9 cellular contexts compared by ENCODE assay signal in the genomic region with DNA sequence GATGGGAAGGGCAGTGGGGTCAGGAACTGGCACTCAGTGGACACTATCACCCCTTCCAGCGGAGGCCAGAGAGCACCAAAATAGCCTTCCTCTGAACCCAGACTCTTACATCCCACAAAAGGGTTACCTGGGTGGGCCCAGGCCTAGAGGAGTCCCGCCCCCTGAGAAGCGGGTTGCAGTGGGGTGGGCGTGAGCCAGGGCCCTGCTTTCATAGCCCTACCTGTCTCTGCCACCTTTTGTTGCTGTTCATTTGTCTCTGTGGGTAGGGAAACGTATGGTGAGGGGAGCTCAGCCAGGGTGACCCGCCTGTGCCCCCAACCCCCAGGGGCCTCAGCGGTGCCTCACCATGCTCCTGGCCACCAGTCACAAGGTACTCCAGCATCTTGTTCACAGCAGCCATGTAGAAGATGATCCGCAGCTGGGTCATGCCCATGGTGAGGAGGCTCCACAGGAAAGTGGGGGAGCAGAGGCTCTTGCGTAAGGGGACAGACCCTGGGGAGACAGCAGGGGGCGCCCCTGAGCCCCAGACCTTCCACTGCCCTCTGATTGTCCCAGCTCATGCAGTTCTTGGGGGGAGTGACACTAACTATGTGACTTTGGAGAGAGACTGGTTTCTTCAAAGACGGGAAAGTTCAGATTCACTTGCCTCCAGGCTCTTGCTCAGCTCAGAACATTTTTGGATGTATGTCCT. TPM values are rescaled to one million over a fixed set of nuclear protein-coding genes. Genes with fewer than 3 reads are reported as not detected.
DNase-seq lines count a peak whose midpoint lies in the region; ATAC-seq and TF ChIP-seq lines count a peak whose summit lies in the region.
"Had no signal": no experiment of that assay in that cellular context is flagged by ENCODE, and none has a peak within 500 bp of the region (broad histone marks: within the 10 kb centered on the region; RNA-seq: fewer than 3 reads in every experiment).

No MANE protein-coding gene starts in this region.

- H3K14ac ChIP-seq in trophoblast cell (ENCODE audit: low read length), result no peak overlapping the region

- no peak overlapping the region for H3K4ac ChIP-seq in trophoblast cell (ENCODE audit: low read depth, low read length)

- no peak overlapping the region for H2AFZ ChIP-seq in trophoblast cell (ENCODE audit: insufficient read depth, low read length, poor library complexity)

- no peak overlapping the region for H3K9ac ChIP-seq in trophoblast cell (ENCODE audit: low read length)

- H3K9me3 ChIP-seq in trophoblast cell (ENCODE audit: insufficient read depth, low read depth, low read length), result no peaks in the 10 kb centered on the region

- H4K91ac ChIP-seq in trophoblast cell (ENCODE audit: low read depth, low read length), result no peak overlapping the region

- H3K36me3 Mint-ChIP-seq in endothelial cell (ENCODE audit: low read depth, unreplicated experiment) (peaks cover 11% of the 10 kb centered on the region), progenitor cell of endocrine pancreas (ENCODE audit: insufficient read depth) (peaks cover 24% of the 10 kb centered on the region)

- H3K18ac ChIP-seq in trophoblast cell (ENCODE audit: low read length), result no peak overlapping the region

- no peak overlapping the region for H3K27ac ChIP-seq in trophoblast cell (ENCODE audit: low read depth, low read length)

- H3K4me2 ChIP-seq in trophoblast cell (ENCODE audit: low read length), result no peak overlapping the region

- H3K4me3 Mint-ChIP-seq in endothelial cell (ENCODE audit: unreplicated experiment) (no peak overlapping the region), progenitor cell of endocrine pancreas (ENCODE audit: low read depth) (no peak overlapping the region)

- no peaks in the 10 kb centered on the region for H3K36me3 ChIP-seq in trophoblast cell (ENCODE audit: control insufficient read depth in 1 of 2, insufficient read depth in 2 of 2, low read length in 2 of 2)

- no peak overlapping the region for H2AK5ac ChIP-seq in trophoblast cell (ENCODE audit: low read length)

- H2BK5ac ChIP-seq in trophoblast cell (ENCODE audit: low read depth, low read length, poor library complexity), result no peak overlapping the region

- H3K27me3 Mint-ChIP-seq in endothelial cell (ENCODE audit: unreplicated experiment) (peaks cover 2% of the 10 kb centered on the region), progenitor cell of endocrine pancreas (no peaks in the 10 kb centered on the region)

- H3K4me1 Mint-ChIP-seq in endothelial cell (ENCODE audit: unreplicated experiment) (no peaks in the 10 kb centered on the region), progenitor cell of endocrine pancreas (ENCODE audit: low read depth) (peaks cover 13% of the 10 kb centered on the region)

- TF ChIP-seq CTCF in endothelial cell (IDR thresholded peaks at IDR 0.05; ENCODE audit: unreplicated experiment), result peak; percentile 80
- peak; percentile 64 for TF ChIP-seq CTCF in progenitor cell of endocrine pancreas (IDR thresholded peaks at IDR 0.05; ENCODE audit: unreplicated experiment)

- DNase-seq in D341Med (ENCODE audit: low spot score) (peak; percentile 70), HT-29 (ENCODE audit: low spot score) (peak; percentile 45), endothelial cell (ENCODE audit: low spot score) (peak; percentile 70), progenitor cell of endocrine pancreas (ENCODE audit: low spot score, unreplicated experiment) (peak; percentile 41), medulla oblongata (ENCODE audit: extremely low spot score) (no peak), trophoblast cell (no peak)
- DNase-seq in activated CD4-positive, CD25-positive, alpha-beta regulatory T cell treated with anti-CD3 and anti-CD28 coated beads, Interleukin-2, amount 50 U/mL, for 72 hours, result peak; percentile 71

- no CpG with 5 or more reads among the region's 11 CpGs for WGBS in trophoblast cell (ENCODE audit: extremely low coverage, insufficient coverage, insufficient read length)

- no peaks in the 10 kb centered on the region for H3K4me1 ChIP-seq in trophoblast cell (ENCODE audit: control insufficient read depth in 1 of 2, insufficient read depth in 2 of 2, low read length in 2 of 2)

- no peak overlapping the region for H3K4me3 ChIP-seq in trophoblast cell (ENCODE audit: low read depth, low read length)

- no peak overlapping the region for H4K12ac ChIP-seq in trophoblast cell (ENCODE audit: low read depth, low read length)

- H2BK12ac ChIP-seq in trophoblast cell (ENCODE audit: low read length), result no peak overlapping the region

- H3K79me1 ChIP-seq in trophoblast cell (ENCODE audit: low read length), result no peaks in the 10 kb centered on the region

- H3K23ac ChIP-seq in trophoblast cell (ENCODE audit: low read length), result no peak overlapping the region

- H3K9me3 Mint-ChIP-seq in endothelial cell (ENCODE audit: unreplicated experiment), result no peaks in the 10 kb centered on the region
- no peaks in the 10 kb centered on the region for H3K9me3 Mint-ChIP-seq in progenitor cell of endocrine pancreas (ENCODE audit: low read depth)

- peak overlapping the region; percentile 30 for H3K27ac Mint-ChIP-seq in endothelial cell (ENCODE audit: unreplicated experiment)
- H3K27ac Mint-ChIP-seq in progenitor cell of endocrine pancreas, result peak overlapping the region; percentile 67

- H2BK120ac ChIP-seq in trophoblast cell (ENCODE audit: insufficient read depth, low read length, poor library complexity), result no peak overlapping the region

- H3K27me3 ChIP-seq in trophoblast cell (ENCODE audit: insufficient read depth, low read length), result no peaks in the 10 kb centered on the region

- no peaks in the 10 kb centered on the region for H3K79me2 ChIP-seq in trophoblast cell (ENCODE audit: control insufficient read depth, insufficient read depth, low read length, poor library complexity)

- no peak overlapping the region for H4K8ac ChIP-seq in trophoblast cell (ENCODE audit: low read depth, low read length)

- no peak for ATAC-seq in GM18520 (IDR thresholded peaks at IDR 0.05; ENCODE audit: unreplicated experiment)

RNA-seq across cellular contexts. Expression of gene SLC43A1, which starts 24.0 kb away (rescaled TPM):
- total RNA-seq in HT-29 (2014; rRNA removed; shearing (Covaris generic)), result 47.7 and 60.8 TPM in 2 replicates
- 10.4 TPM for total RNA-seq in endothelial cell (ENCODE audit: unreplicated experiment)
- total RNA-seq in progenitor cell of endocrine pancreas, result 46.9 and 48.5 TPM in 2 replicates
- 0.29 and 0.37 TPM in 2 replicates for polyA plus RNA-seq in trophoblast cell (2013)

RNA-seq across cellular contexts. Expression of gene RTN4RL2, which starts 31.2 kb away (rescaled TPM):
- total RNA-seq in HT-29 (2014; rRNA removed; shearing (Covaris generic)), result 0.79 and 1.1 TPM in 2 replicates
- 0.62 TPM for total RNA-seq in endothelial cell (ENCODE audit: unreplicated experiment)
- 1.9 and 2.1 TPM in 2 replicates for total RNA-seq in progenitor cell of endocrine pancreas
- polyA plus RNA-seq in trophoblast cell (2013), result 0.12 and 0.16 TPM in 2 replicates

RNA-seq across cellular contexts. Expression of gene TIMM10, which starts 39.0 kb away (rescaled TPM):
- total RNA-seq in HT-29 (2014; rRNA removed; shearing (Covaris generic)), result 133 and 143 TPM in 2 replicates
- 60.2 TPM for total RNA-seq in endothelial cell (ENCODE audit: unreplicated experiment)
- 63.4 and 63.5 TPM in 2 replicates for total RNA-seq in progenitor cell of endocrine pancreas
- 61.0 and 61.7 TPM in 2 replicates for polyA plus RNA-seq in trophoblast cell (2013)

RNA-seq across cellular contexts. Expression of gene SMTNL1, which starts 45.9 kb away (rescaled TPM):
- not detected in 2 replicates for total RNA-seq in HT-29 (2014; rRNA removed; shearing (Covaris generic))
- total RNA-seq in endothelial cell (ENCODE audit: unreplicated experiment) (45.2 TPM), progenitor cell of endocrine pancreas (not detected in 2 replicates)
- polyA plus RNA-seq in trophoblast cell (2013), result 0.04 TPM in 1 of 2 replicates, not detected in the other
- total RNA-seq: NCI-H460 had no signal

Comparison
In these comparisons a context has a peak if more than half of its experiments do, and no peak if none do; other contexts are left out.
1. DNase-seq: peak in D341Med (single experiment), HT-29 (single experiment), activated CD4-positive, CD25-positive, alpha-beta regulatory T cell treated with anti-CD3 and anti-CD28 coated beads, Interleukin-2, amount 50 U/mL, for 72 hours (single experiment), endothelial cell (single experiment) and progenitor cell of endocrine pancreas (single experiment); none in medulla oblongata (single experiment) and trophoblast cell (0 of 2).